13 cellular contexts compared by ENCODE assay signal in the genomic region with DNA sequence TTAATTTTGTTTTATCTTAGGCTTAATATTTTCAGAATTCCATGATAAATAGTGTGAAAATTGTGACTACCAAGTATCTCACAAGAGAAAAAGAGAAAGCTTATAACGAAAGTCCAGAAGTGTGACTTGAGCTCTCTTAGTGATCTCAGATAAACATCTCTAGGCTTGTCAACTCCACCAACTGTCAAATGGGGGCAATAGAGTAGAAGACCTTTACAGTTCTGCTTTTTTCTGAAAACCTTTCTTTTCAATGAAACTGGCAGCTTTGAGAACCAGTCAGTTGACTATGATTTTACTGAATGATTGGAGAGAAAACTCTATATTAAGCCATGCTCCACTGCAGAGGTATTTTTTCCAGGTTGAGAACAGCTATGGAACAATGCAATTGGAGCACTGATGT.
DNase-seq lines count a peak whose midpoint lies in the region; ATAC-seq, FAIRE-seq and TF ChIP-seq lines count a peak whose summit lies in the region.
"Had no signal": no experiment of that assay in that cellular context is flagged by ENCODE, and none has a peak within 500 bp of the region (broad histone marks: within the 10 kb centered on the region; RNA-seq: fewer than 3 reads in every experiment).

No MANE protein-coding gene starts in this region.

- FAIRE-seq in frontal cortex (lab: Jason Lieb, UNC) = no peak

- H3K36me3 ChIP-seq in right atrium auricular region = no peaks in the 10 kb centered on the region
- no peaks in the 10 kb centered on the region for H3K36me3 ChIP-seq in SJCRH30

- H3K23me2 ChIP-seq in H9 (ENCODE audit: insufficient read length, low read depth, low read length, poor library complexity, severe bottlenecking) = no peaks in the 10 kb centered on the region

- no peaks in the 10 kb centered on the region; a peak in 1 of 5 replicates for H3K9me3 Mint-ChIP-seq in H9

- WGBS in H9 (ENCODE audit: extremely low coverage, insufficient read length, low lambda C conversion rate) = no CpG with 5 or more reads among the region's 1 CpG

- no peak for TF ChIP-seq CTCF in H9 (conservative IDR thresholded peaks at IDR 0.05)
- no peak for TF ChIP-seq CTCF in right atrium auricular region (IDR thresholded peaks at IDR 0.05)

- H3K9me3 ChIP-seq in H9 (ENCODE audit: control insufficient read depth, low read depth, low read length) (no peaks in the 10 kb centered on the region), right atrium auricular region (no peaks in the 10 kb centered on the region), SJCRH30 (replicated peaks) (no peaks in the 10 kb centered on the region)

- H3K27me3 ChIP-seq in H9 (ENCODE audit: insufficient read depth, low read length) (no peaks in the 10 kb centered on the region), right atrium auricular region (no peaks in the 10 kb centered on the region), SJCRH30 (no peaks in the 10 kb centered on the region)

- no peak overlapping the region for H2AK5ac ChIP-seq in H9 (ENCODE audit: insufficient read length, low read length)

- H3K27ac Mint-ChIP-seq in H9 = no peak overlapping the region
- H3K27ac Mint-ChIP-seq: nephron had no signal

- no peak overlapping the region for H4K5ac ChIP-seq in H9 (ENCODE audit: insufficient read length, low read depth, low read length)

- H3K27ac ChIP-seq in H9 (ENCODE audit: insufficient read length, low read depth, low read length) (no peak overlapping the region), right atrium auricular region (no peak overlapping the region), SJCRH30 (no peak overlapping the region)
- H3K27ac ChIP-seq: KMS-11 had no signal

- no peaks in the 10 kb centered on the region for H4K20me1 ChIP-seq in H9 (ENCODE audit: control insufficient read depth, insufficient read depth, insufficient read length)

- H3K79me1 ChIP-seq in H9 (ENCODE audit: insufficient read depth, low read depth, low read length, poor library complexity, severe bottlenecking) = no peaks in the 10 kb centered on the region

- H3K23ac ChIP-seq in H9 (ENCODE audit: insufficient read length, low read depth, low read length) = no peak overlapping the region

- no peak overlapping the region for H2BK15ac ChIP-seq in H9 (ENCODE audit: low read depth, low read length)

- DNase-seq in germinal center (ENCODE audit: low spot score) = peak; percentile 14
- DNase-seq in H9 = no peak
- no peak for DNase-seq in right atrium auricular region (ENCODE audit: low spot score)
- DNase-seq in frontal cortex (ENCODE audit: low spot score in 2 of 2) = no peak
- DNase-seq in SJCRH30 = no peak
- DNase-seq: activated CD8-positive, alpha-beta memory T cell treated with anti-CD3 and anti-CD28 coated beads, Interleukin-2, amount 50 U/mL, for 48 hours; hypothalamus; SHP77 treated with DMSO at 0.1 percent for 48 hours had no signal

- H3K4me3 Mint-ChIP-seq in H9 = no peak overlapping the region
- H3K4me3 Mint-ChIP-seq: nephron had no signal

- H2BK20ac ChIP-seq in H9 (ENCODE audit: low read depth, low read length, poor library complexity, severe bottlenecking) = no peak overlapping the region

- no peak overlapping the region for H4K91ac ChIP-seq in H9 (ENCODE audit: insufficient read length, low read depth, low read length)

- H3K4me3 ChIP-seq in right atrium auricular region = no peak overlapping the region
- no peak overlapping the region for H3K4me3 ChIP-seq in SJCRH30

- no peaks in the 10 kb centered on the region for H3K27me3 Mint-ChIP-seq in H9 (ENCODE audit: low read depth)

- no peaks in the 10 kb centered on the region for H3K79me2 ChIP-seq in H9 (ENCODE audit: insufficient read depth, low read length)

- no peak overlapping the region for H3K4me2 ChIP-seq in H9 (ENCODE audit: insufficient read depth, insufficient read length, low read length)
- H3K4me2 ChIP-seq: KMS-11 had no signal

- ATAC-seq in GM18867 (IDR thresholded peaks at IDR 0.05; ENCODE audit: unreplicated experiment) (peak; percentile 83), HG02623 (IDR thresholded peaks at IDR 0.05; ENCODE audit: unreplicated experiment) (peak; percentile 68), HG03571 (IDR thresholded peaks at IDR 0.05; ENCODE audit: unreplicated experiment) (peak; percentile 45)

- H3K4me1 Mint-ChIP-seq in H9 = peaks cover 8 to 16% of the 10 kb centered on the region in 2 experiments

- H2BK12ac ChIP-seq in H9 (ENCODE audit: insufficient read length, low read depth, low read length) = no peak overlapping the region

- H3K18ac ChIP-seq in H9 (ENCODE audit: insufficient read length, low read depth, low read length) = no peak overlapping the region

- no peak overlapping the region for H2AFZ ChIP-seq in H9 (ENCODE audit: low read length)

- H3K56ac ChIP-seq in H9 (ENCODE audit: insufficient read length, low read depth, low read length) = no peak overlapping the region

- H2BK5ac ChIP-seq in H9 (ENCODE audit: insufficient read length, low read length) = no peak overlapping the region

- H3K14ac ChIP-seq in H9 (ENCODE audit: insufficient read depth, low read length) = no peak overlapping the region

- no peak overlapping the region for H2BK120ac ChIP-seq in H9 (ENCODE audit: low read depth, low read length, poor library complexity, severe bottlenecking)

- H3T11ph ChIP-seq in H9 (ENCODE audit: low read length) = no peak overlapping the region

- H3K4me1 ChIP-seq in H9 (ENCODE audit: insufficient read depth, low read length) = no peaks in the 10 kb centered on the region
- H3K4me1 ChIP-seq in right atrium auricular region = no peaks in the 10 kb centered on the region
- H3K4me1 ChIP-seq in SJCRH30 = no peaks in the 10 kb centered on the region

- no peaks in the 10 kb centered on the region for H3K36me3 Mint-ChIP-seq in H9 (ENCODE audit: insufficient read depth in 1 of 3, low read depth in 3 of 3)

- no peak overlapping the region for H4K8ac ChIP-seq in H9 (replicated peaks; ENCODE audit: insufficient read length, low read depth, low read length)

- no peak overlapping the region for H3K9ac ChIP-seq in H9 (ENCODE audit: extremely low read depth, insufficient read length, low read length)
- H3K9ac ChIP-seq: KMS-11 had no signal

- no peak overlapping the region for H3K4ac ChIP-seq in H9 (ENCODE audit: low read depth, low read length)
